8 cellular contexts compared by ENCODE assay signal in the genomic region with DNA sequence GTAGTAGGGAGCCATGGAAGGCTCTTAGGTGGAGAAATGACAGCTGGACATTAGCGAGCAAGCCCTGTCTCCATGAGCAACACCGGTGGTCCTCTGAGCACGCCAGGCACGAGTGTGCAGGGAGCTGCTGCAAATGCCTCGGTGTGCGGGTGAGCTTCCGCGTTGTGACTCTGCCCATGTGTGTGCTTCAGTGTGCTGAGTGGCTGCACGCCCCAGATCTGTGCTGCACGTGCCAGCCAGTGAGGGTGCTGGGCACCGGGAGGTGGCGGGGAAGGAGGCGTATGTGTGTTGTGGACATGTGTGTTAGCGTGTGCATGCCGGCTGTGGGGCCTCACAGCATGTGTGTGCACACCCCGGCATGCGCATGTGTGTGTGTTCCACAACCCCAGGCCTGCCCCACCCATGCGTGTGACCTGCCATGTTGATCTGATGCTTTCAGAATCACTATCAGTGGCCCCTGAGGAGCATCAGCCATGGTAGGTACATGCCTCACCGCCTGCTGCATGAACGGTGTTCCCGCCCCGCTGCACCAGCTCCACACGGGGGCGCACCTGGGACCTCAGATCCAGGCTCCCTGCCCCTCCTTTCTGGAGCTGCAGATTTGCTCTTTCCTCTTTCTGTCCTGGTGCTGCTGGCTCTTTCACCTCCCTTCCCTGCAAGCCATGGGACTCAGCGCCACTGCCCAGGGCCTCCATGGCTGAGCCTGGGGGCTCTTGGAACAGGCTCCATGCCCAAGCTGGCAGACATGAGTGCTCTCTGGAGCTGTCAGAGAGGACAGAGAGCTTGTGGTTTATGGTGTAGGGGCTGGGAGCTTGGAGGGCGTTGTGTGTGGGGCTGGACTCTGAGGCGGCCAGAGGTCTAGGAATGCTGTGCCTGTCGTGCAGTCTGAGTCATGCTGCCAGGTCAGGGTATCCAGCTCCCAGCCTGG.
A peak's percentile ranks its signal among the peaks of the same experiment; 100 is the strongest.
DNase-seq lines count a peak whose midpoint lies in the region; ATAC-seq lines count a peak whose summit lies in the region.

No MANE protein-coding gene starts in this region.

- ATAC-seq in effector memory CD8-positive, alpha-beta T cell (replicated peaks): peak; percentile 27
- ATAC-seq in GM21737 (IDR thresholded peaks at IDR 0.05; ENCODE audit: unreplicated experiment): no peak
- no peak for ATAC-seq in HG03565 (IDR thresholded peaks at IDR 0.05; ENCODE audit: unreplicated experiment)
- ATAC-seq in HG03439 (IDR thresholded peaks at IDR 0.05; ENCODE audit: unreplicated experiment): no peak

- no peaks in the 10 kb centered on the region for H3K36me3 Mint-ChIP-seq in effector memory CD8-positive, alpha-beta T cell (ENCODE audit: insufficient read depth)

- intact Hi-C loops in posterior vena cava (cut with DNase I): no loop called here

- H3K4me3 Mint-ChIP-seq in effector memory CD8-positive, alpha-beta T cell: no peak overlapping the region

- no peaks in the 10 kb centered on the region for H3K9me3 Mint-ChIP-seq in effector memory CD8-positive, alpha-beta T cell

- H3K4me1 Mint-ChIP-seq in effector memory CD8-positive, alpha-beta T cell (ENCODE audit: low read depth in 2 of 2): peaks cover 0 to 2% of the 10 kb centered on the region in 2 donors

- H3K27ac Mint-ChIP-seq in effector memory CD8-positive, alpha-beta T cell: peak overlapping the region in 1 of 2 donors; percentile 67

- in situ Hi-C loops in Caki2 (cut with HindIII; ENCODE audit: low pct_unique_long_range_greater_than_20kb, low sequenced_read_pairs): no loop called here

- H3K27me3 Mint-ChIP-seq in effector memory CD8-positive, alpha-beta T cell: peaks cover 10 to 39% of the 10 kb centered on the region in 2 donors

- DNase-seq in Caki2 (ENCODE audit: low read depth) (peak; percentile 65), HT-29 (ENCODE audit: low spot score) (peak; percentile 84), SW480 (ENCODE audit: low spot score) (peak; percentile 87), posterior vena cava (ENCODE audit: low spot score) (peak; percentile 80)
- peak in 2 of 3 experiments; percentile 14 to 47 for DNase-seq in effector memory CD8-positive, alpha-beta T cell

Comparison
In these comparisons a context has a peak if more than half of its experiments do, and no peak if none do; other contexts are left out.
1. DNase-seq: peak in every context shown above with its lines; median percentile 87 in SW480; 84 in HT-29; 80 in posterior vena cava; 65 in Caki2; 30 in effector memory CD8-positive, alpha-beta T cell.